In the genomic region with DNA sequence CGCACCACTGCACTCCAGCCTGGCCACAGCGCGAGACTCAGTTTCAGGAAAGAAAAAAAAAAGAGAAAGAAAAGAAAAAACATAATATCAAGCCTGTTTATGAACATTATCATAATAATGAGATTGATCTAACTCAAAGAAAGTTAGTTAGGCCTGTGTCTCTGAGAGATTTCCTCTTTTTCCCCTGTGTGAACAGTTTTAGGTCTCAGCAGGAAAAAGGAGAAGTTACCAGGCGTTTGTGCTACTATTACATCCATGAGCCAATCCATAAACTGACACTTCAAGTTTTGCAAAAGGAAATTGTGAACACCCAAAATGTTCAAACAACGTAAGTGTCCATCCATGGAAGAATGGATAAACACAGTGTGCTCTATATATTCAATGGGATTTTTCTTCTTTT, we compare ENCODE assay signal across 15 cellular contexts. TPM values are rescaled to one million over a fixed set of nuclear protein-coding genes. Genes with fewer than 3 reads are reported as not detected.
DNase-seq lines count a peak whose midpoint lies in the region; ATAC-seq lines count a peak whose summit lies in the region.
"Had no signal": no experiment of that assay in that cellular context is flagged by ENCODE, and none has a peak within 500 bp of the region (broad histone marks: within the 10 kb centered on the region; RNA-seq: fewer than 3 reads in every experiment).

No MANE protein-coding gene starts in this region.

- no peak for ATAC-seq in activated T-cell treated with anti-CD3 and anti-CD28 coated beads, Interleukin-2, amount 50 U/mL, for 72 hours (replicated peaks in 1 of 2)

- no peak overlapping the region for H3K27ac Mint-ChIP-seq in activated T-cell treated with anti-CD3 and anti-CD28 coated beads, Interleukin-2, amount 50 U/mL, for 72 hours
- H3K27ac Mint-ChIP-seq: CD4-positive, CD25-positive, alpha-beta regulatory T cell had no signal

- no peaks in the 10 kb centered on the region for H3K27me3 Mint-ChIP-seq in activated T-cell treated with anti-CD3 and anti-CD28 coated beads, Interleukin-2, amount 50 U/mL, for 72 hours (ENCODE audit: low read depth)
- H3K27me3 Mint-ChIP-seq: CD4-positive, CD25-positive, alpha-beta regulatory T cell had no signal

- H3K4me1 Mint-ChIP-seq in activated T-cell treated with anti-CD3 and anti-CD28 coated beads, Interleukin-2, amount 50 U/mL, for 72 hours (ENCODE audit: low read depth) = no peaks in the 10 kb centered on the region
- H3K4me1 Mint-ChIP-seq: CD4-positive, CD25-positive, alpha-beta regulatory T cell had no signal

- peaks cover 0 to 4% of the 10 kb centered on the region in 2 donors for H3K9me3 Mint-ChIP-seq in activated T-cell treated with anti-CD3 and anti-CD28 coated beads, Interleukin-2, amount 50 U/mL, for 72 hours

- H3K36me3 Mint-ChIP-seq in activated T-cell treated with anti-CD3 and anti-CD28 coated beads, Interleukin-2, amount 50 U/mL, for 72 hours (ENCODE audit: insufficient read depth in 2 of 2) = peaks cover 4 to 6% of the 10 kb centered on the region in 2 donors
- H3K36me3 Mint-ChIP-seq: CD4-positive, CD25-positive, alpha-beta regulatory T cell had no signal

- DNase-seq in GDM1 (lab: John Stamatoyannopoulos, UW) (peak; percentile 45), MV-4-11 (lab: John Stamatoyannopoulos, UW) (peak; percentile 92), SKM-1 (lab: John Stamatoyannopoulos, UW; ENCODE audit: unreplicated experiment) (peak; percentile 47), medulla oblongata (ENCODE audit: extremely low spot score) (peak; percentile 27), NCI-H524 treated with DMSO at 0.1 percent for 48 hours (lab: John Stamatoyannopoulos, UW) (no peak), NCI-H2171 (lab: John Stamatoyannopoulos, UW) (no peak), NCI-H510A treated with DMSO at 0.1 percent for 48 hours (lab: John Stamatoyannopoulos, UW) (no peak)
- no peak for DNase-seq in activated T-cell treated with anti-CD3 and anti-CD28 coated beads, Interleukin-2, amount 50 U/mL, for 72 hours
- DNase-seq: CD4-positive, CD25-positive, alpha-beta regulatory T cell; DMS53; HCEC 1CT; NCI-H2029 treated with DMSO at 0.1 percent for 48 hours; NCI-H526; SHP77 treated with DMSO at 0.1 percent for 48 hours had no signal

- H3K4me3 Mint-ChIP-seq in activated T-cell treated with anti-CD3 and anti-CD28 coated beads, Interleukin-2, amount 50 U/mL, for 72 hours = no peak overlapping the region
- H3K4me3 Mint-ChIP-seq: CD4-positive, CD25-positive, alpha-beta regulatory T cell had no signal

RNA-seq across cellular contexts. Expression of gene TARM1, which starts 3.8 kb away (rescaled TPM):
- not detected for total RNA-seq in activated T-cell treated with anti-CD3 and anti-CD28 coated beads, Interleukin-2, amount 50 U/mL, for 72 hours
- total RNA-seq: CD4-positive, CD25-positive, alpha-beta regulatory T cell; M059J had no signal

RNA-seq across cellular contexts. Expression of gene VSTM1, which starts 13.6 kb away (rescaled TPM):
- total RNA-seq in activated T-cell treated with anti-CD3 and anti-CD28 coated beads, Interleukin-2, amount 50 U/mL, for 72 hours = not detected
- total RNA-seq: CD4-positive, CD25-positive, alpha-beta regulatory T cell; M059J had no signal

RNA-seq across cellular contexts. Expression of gene OSCAR, which starts 23.3 kb away (rescaled TPM):
- total RNA-seq in activated T-cell treated with anti-CD3 and anti-CD28 coated beads, Interleukin-2, amount 50 U/mL, for 72 hours = 1 to 10 TPM; 1.1 to 2.3 TPM
- total RNA-seq: CD4-positive, CD25-positive, alpha-beta regulatory T cell; M059J had no signal

RNA-seq across cellular contexts. Expression of gene NDUFA3, which starts 25.3 kb away (rescaled TPM):
- 10 to 100 TPM; 40.6 to 52.6 TPM for total RNA-seq in activated T-cell treated with anti-CD3 and anti-CD28 coated beads, Interleukin-2, amount 50 U/mL, for 72 hours

RNA-seq across cellular contexts. Expression of gene TFPT, which starts 38.1 kb away (rescaled TPM):
- 10 to 100 TPM; 36.0 to 38.8 TPM for total RNA-seq in activated T-cell treated with anti-CD3 and anti-CD28 coated beads, Interleukin-2, amount 50 U/mL, for 72 hours

Comparison
In these comparisons a context has a peak if more than half of its experiments do, and no peak if none do; other contexts are left out.
1. DNase-seq: peak in GDM1 (single experiment), MV-4-11 (single experiment), SKM-1 (single experiment) and medulla oblongata (single experiment); none in NCI-H524 treated with DMSO at 0.1 percent for 48 hours (single experiment), NCI-H2171 (single experiment), NCI-H510A treated with DMSO at 0.1 percent for 48 hours (single experiment) and activated T-cell treated with anti-CD3 and anti-CD28 coated beads, Interleukin-2, amount 50 U/mL, for 72 hours (0 of 2).